ENCODE assay signal across 19 cellular contexts in the genomic region with DNA sequence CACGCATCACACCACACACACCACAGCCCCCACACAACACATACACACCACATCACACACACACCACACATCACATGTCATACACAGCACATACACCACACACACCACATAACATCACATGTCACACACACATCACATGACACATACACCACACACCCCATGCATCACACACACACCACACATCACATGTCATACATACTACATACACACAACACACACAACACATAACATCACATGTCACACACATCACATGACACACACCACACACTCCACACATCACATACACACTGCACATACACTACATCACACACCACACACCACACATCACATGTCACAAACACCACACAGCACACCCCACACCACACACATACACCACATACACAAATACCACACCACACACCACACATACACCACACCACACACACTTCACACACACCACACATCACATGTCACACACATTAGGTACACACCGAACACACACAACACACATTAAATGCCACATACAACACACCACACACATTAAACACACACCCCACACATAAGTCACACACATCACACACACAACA. TPM values are rescaled to one million over a fixed set of nuclear protein-coding genes. Genes with fewer than 3 reads are reported as not detected.
"Had no signal": no experiment of that assay in that cellular context is flagged by ENCODE, and none has a peak within 500 bp of the region (broad histone marks: within the 10 kb centered on the region; RNA-seq: fewer than 3 reads in every experiment).

No MANE protein-coding gene starts in this region.

- H3K4me2 ChIP-seq: hepatocyte had no signal

- H3K4me1 ChIP-seq: right atrium auricular region, uterus had no signal

- H3K36me3 ChIP-seq: right atrium auricular region, uterus had no signal

- H3K27me3 ChIP-seq: hepatocyte, right atrium auricular region, uterus had no signal

- DNase-seq: effector memory CD8-positive, alpha-beta T cell; foreskin melanocyte; head of caudate nucleus; left colon; left ventricle myocardium superior; naive thymus-derived CD4-positive, alpha-beta T cell; nephron progenitor cell; posterior cingulate gyrus; small intestine; stimulated activated CD4-positive, alpha-beta T cell treated with anti-CD3 and anti-CD28 coated beads, Interleukin-12 subunit alpha, Interleukin-12 subunit beta, amount 100 ng/mL, for 4 hours; stimulated activated naive CD4-positive, alpha-beta T cell treated with Interleukin-2 at 50 U/mL for 16 hours; uterus had no signal

- H3K4me3 ChIP-seq: hepatocyte, lung, right atrium auricular region, uterus had no signal

- H3K9me3 ChIP-seq: right atrium auricular region, uterus had no signal

- FAIRE-seq: small intestine had no signal

- H3K79me2 ChIP-seq: hepatocyte had no signal

- ATAC-seq: effector memory CD8-positive, alpha-beta T cell; left colon; left ventricle myocardium superior; naive thymus-derived CD4-positive, alpha-beta T cell had no signal

- H2AFZ ChIP-seq: hepatocyte had no signal

- H3K27ac ChIP-seq: hepatocyte, right atrium auricular region, uterus had no signal

RNA-seq across cellular contexts. Expression of a gene that starts 1.8 kb away (rescaled TPM):
- total RNA-seq: epithelial cell of proximal tubule; hepatocyte; kidney epithelial cell; left ventricle myocardium superior; lung; naive thymus-derived CD4-positive, alpha-beta T cell; osteocyte; right atrium auricular region; uterus had no signal
- polyA plus RNA-seq: hepatocyte; lung; naive thymus-derived CD4-positive, alpha-beta T cell had no signal

RNA-seq across cellular contexts. Expression of a gene that starts 51.2 kb away (rescaled TPM):
- total RNA-seq: epithelial cell of proximal tubule; hepatocyte; kidney epithelial cell; left colon; left ventricle myocardium superior; lung; naive thymus-derived CD4-positive, alpha-beta T cell; osteocyte; right atrium auricular region; uterus had no signal
- polyA plus RNA-seq: hepatocyte; lung; naive thymus-derived CD4-positive, alpha-beta T cell; small intestine; thymus had no signal
